Comparison of ENCODE assay signal across 1 cellular context in genomic region chr17:76524598-76525512, GRCh38.
A peak's percentile ranks its signal among the peaks of the same experiment; 100 is the strongest.
TF ChIP-seq lines count a peak whose summit lies in the region.

No MANE protein-coding gene starts in this region.

TF ChIP-seq in HEK293, 187 proteins besides CTCF, POLR2A, EP300 and RAD21 (continued from another document):
- TF ChIP-seq ZNF664 (tag by site-specific recombination; IDR thresholded peaks at IDR 0.05) (no peak), ZNF639 (tag by site-specific recombination; IDR thresholded peaks at IDR 0.05) (no peak), ZNF292 (tag by site-specific recombination; IDR thresholded peaks at IDR 0.05; ENCODE audit: borderline replicate concordance, low read depth) (no peak), KLF17 (tag by site-specific recombination; IDR thresholded peaks at IDR 0.05) (peak; percentile 16; the same call in 1 of the 2 replicates), ZNF692 (tag by site-specific recombination; IDR thresholded peaks at IDR 0.05) (peak; percentile 94), ZSCAN16 (tag by site-specific recombination; IDR thresholded peaks at IDR 0.05) (no peak), ZNF776 (tag by site-specific recombination; IDR thresholded peaks at IDR 0.05; ENCODE audit: borderline replicate concordance) (no peak), ZNF610 (tag by site-specific recombination; IDR thresholded peaks at IDR 0.05; ENCODE audit: borderline replicate concordance) (no peak), ZNF18 (tag by site-specific recombination; IDR thresholded peaks at IDR 0.05) (no peak), ZNF394 (tag by site-specific recombination; IDR thresholded peaks at IDR 0.05; ENCODE audit: borderline replicate concordance) (no peak), ZNF214 (tag by site-specific recombination; IDR thresholded peaks at IDR 0.05; ENCODE audit: borderline replicate concordance) (no peak), KLF1 (tag by site-specific recombination; IDR thresholded peaks at IDR 0.05) (peak; percentile 74), ZNF658 (tag by site-specific recombination; IDR thresholded peaks at IDR 0.05) (no peak), ZNF596 (tag by site-specific recombination; IDR thresholded peaks at IDR 0.05) (no peak), GLI2 (tag by site-specific recombination; IDR thresholded peaks at IDR 0.05; ENCODE audit: borderline replicate concordance, low read depth) (no peak), ZNF423 (tag by site-specific recombination; IDR thresholded peaks at IDR 0.05) (0 out of 2 replicates have a peak, but pooled peaks have one; percentile 16), ZNF529 (tag by site-specific recombination; IDR thresholded peaks at IDR 0.05; ENCODE audit: insufficient replicate concordance) (no peak), SCRT1 (tag by site-specific recombination; IDR thresholded peaks at IDR 0.05; ENCODE audit: borderline replicate concordance) (no peak), ZNF24 (tag by site-specific recombination; IDR thresholded peaks at IDR 0.05) (no peak; the same call in 1 of the 2 replicates), ZBTB8A (tag by site-specific recombination; IDR thresholded peaks at IDR 0.05) (no peak), ZNF747 (tag by site-specific recombination; IDR thresholded peaks at IDR 0.05) (no peak), ZBTB7A (tag by site-specific recombination; IDR thresholded peaks at IDR 0.05; ENCODE audit: low read depth) (no peak), ZNF560 (tag by site-specific recombination; IDR thresholded peaks at IDR 0.05; ENCODE audit: borderline replicate concordance) (no peak), ZNF335 (tag by site-specific recombination; conservative IDR thresholded peaks at IDR 0.05) (0 out of 2 replicates have a peak, but pooled peaks have one; percentile 16), ZNF585B (tag by site-specific recombination; IDR thresholded peaks at IDR 0.05) (no peak), ZNF140 (tag by site-specific recombination; IDR thresholded peaks at IDR 0.05) (no peak), OSR2 (tag by site-specific recombination; IDR thresholded peaks at IDR 0.05) (peak; percentile 60), ZNF549 (tag by site-specific recombination; IDR thresholded peaks at IDR 0.05) (no peak), ZNF350 (tag by site-specific recombination; IDR thresholded peaks at IDR 0.05) (no peak), EGR2 (tag by site-specific recombination; IDR thresholded peaks at IDR 0.05; ENCODE audit: low read depth) (no peak), MZF1 (tag by site-specific recombination; IDR thresholded peaks at IDR 0.05; ENCODE audit: borderline replicate concordance) (no peak), ZBTB6 (tag by site-specific recombination; IDR thresholded peaks at IDR 0.05) (no peak), ATF2 (tag by site-specific recombination; IDR thresholded peaks at IDR 0.05; ENCODE audit: low read depth) (no peak), ZFP3 (tag by site-specific recombination; IDR thresholded peaks at IDR 0.05; ENCODE audit: low read depth) (no peak), ZSCAN18 (tag by site-specific recombination; IDR thresholded peaks at IDR 0.05) (no peak), ZIC2 (tag by site-specific recombination; IDR thresholded peaks at IDR 0.05) (peak; percentile 69)
